16 cellular contexts compared by ENCODE assay signal in the genomic region with DNA sequence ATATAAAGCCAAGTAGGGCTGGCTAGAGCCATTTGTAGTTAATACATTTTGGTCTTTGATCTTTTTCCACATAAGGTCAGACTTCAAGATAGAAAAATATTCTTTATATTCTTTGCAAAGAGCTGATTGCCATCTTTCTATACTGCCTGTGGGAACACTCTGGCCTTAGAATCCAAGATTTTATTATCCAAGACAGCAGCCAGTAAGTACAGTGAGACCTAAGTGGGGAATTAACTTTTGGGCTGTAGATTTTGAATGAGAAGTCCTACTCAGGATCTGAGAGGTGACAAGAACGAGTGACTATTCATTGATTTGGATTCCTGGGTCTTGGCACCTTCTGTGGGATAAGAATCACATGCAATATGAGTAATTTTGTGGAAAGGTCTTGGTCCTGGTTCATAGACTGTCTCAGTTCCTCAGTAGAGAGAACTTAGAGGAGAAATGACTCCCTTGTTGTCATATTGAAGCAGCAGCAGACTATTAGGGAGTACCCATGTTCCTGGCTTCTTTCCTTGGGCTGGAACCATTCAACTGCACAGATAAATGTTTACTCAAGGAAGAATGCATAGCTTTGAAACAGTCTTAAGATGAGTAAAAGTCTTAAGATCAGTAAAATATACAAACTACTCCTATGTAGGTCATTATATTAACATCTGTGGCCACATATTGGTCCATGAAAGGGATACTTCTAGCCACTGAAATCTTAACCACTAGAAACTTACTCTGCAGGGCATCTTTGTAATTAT.
DNase-seq lines count a peak whose midpoint lies in the region; ATAC-seq and TF ChIP-seq lines count a peak whose summit lies in the region.
"Had no signal": no experiment of that assay in that cellular context is flagged by ENCODE, and none has a peak within 500 bp of the region (broad histone marks: within the 10 kb centered on the region; RNA-seq: fewer than 3 reads in every experiment).

No MANE protein-coding gene starts in this region.

- H3K36me3 ChIP-seq in SK-N-MC (ENCODE audit: insufficient read depth, low read length) = no peaks in the 10 kb centered on the region
- no peaks in the 10 kb centered on the region for H3K36me3 ChIP-seq in gastroesophageal sphincter
- H3K36me3 ChIP-seq in rectal smooth muscle tissue (ENCODE audit: control insufficient read depth, insufficient read depth, low read length) = no peaks in the 10 kb centered on the region
- H3K36me3 ChIP-seq: spleen, tibial artery had no signal

- TF ChIP-seq CTCF in gastroesophageal sphincter (IDR thresholded peaks at IDR 0.05) = no peak

- no peaks in the 10 kb centered on the region for H3K27me3 Mint-ChIP-seq in naive thymus-derived CD8-positive, alpha-beta T cell
- H3K27me3 Mint-ChIP-seq: activated CD4-positive, alpha-beta T cell treated with anti-CD3 and anti-CD28 coated beads for 36 hours had no signal

- POLR2A ChIA-PET in naive thymus-derived CD8-positive, alpha-beta T cell (lab: Charles Lee) = no interaction called here

- no peak for TF ChIP-seq EP300 in gastroesophageal sphincter (IDR thresholded peaks at IDR 0.05)

- H3K9me3 Mint-ChIP-seq in naive thymus-derived CD8-positive, alpha-beta T cell = no peaks in the 10 kb centered on the region
- H3K9me3 Mint-ChIP-seq: activated T-cell treated with anti-CD3 and anti-CD28 coated beads, Interleukin-2, amount 50 U/mL, for 4 hours; T-helper 1 cell treated with Interleukin-12 subunit alpha and Interleukin-12 subunit beta and Interleukin-4 antibody, amounts not matched to agents 30 μg/mL and 1 μg/mL, for 36 hours had no signal

- peaks cover 4 to 5% (median 4%) of the 10 kb centered on the region in 3 donors for H3K36me3 Mint-ChIP-seq in naive thymus-derived CD8-positive, alpha-beta T cell

- H3K9me3 ChIP-seq in SK-N-MC (ENCODE audit: low read depth, low read length) (no peaks in the 10 kb centered on the region), gastroesophageal sphincter (no peaks in the 10 kb centered on the region)
- H3K9me3 ChIP-seq: spleen, tibial artery had no signal

- H3K27me3 ChIP-seq in gastroesophageal sphincter (no peaks in the 10 kb centered on the region), rectal smooth muscle tissue (ENCODE audit: control insufficient read depth, insufficient read depth, low read length) (no peaks in the 10 kb centered on the region)
- H3K27me3 ChIP-seq: spleen, tibial artery had no signal

- no peak for TF ChIP-seq POLR2A in gastroesophageal sphincter (IDR thresholded peaks at IDR 0.05)

- 14 to 43% methylated on average over 1 of the region's 1 CpG for WGBS in gastroesophageal sphincter (ENCODE audit: low coverage in 1 of 2), 2 donors

- H3K4me3 Mint-ChIP-seq in naive thymus-derived CD8-positive, alpha-beta T cell = no peak overlapping the region
- H3K4me3 Mint-ChIP-seq: activated CD4-positive, alpha-beta T cell treated with anti-CD3 and anti-CD28 coated beads for 36 hours; activated T-cell treated with anti-CD3 and anti-CD28 coated beads, Interleukin-2, amount 50 U/mL, for 4 hours; T-helper 1 cell treated with Interleukin-12 subunit alpha and Interleukin-12 subunit beta and Interleukin-4 antibody, amounts not matched to agents 30 μg/mL and 1 μg/mL, for 36 hours had no signal

- no peak for ATAC-seq in gastroesophageal sphincter
- ATAC-seq in naive thymus-derived CD8-positive, alpha-beta T cell = no peak
- ATAC-seq: activated CD4-positive, alpha-beta T cell treated with anti-CD3 and anti-CD28 coated beads for 36 hours; activated T-cell treated with anti-CD3 and anti-CD28 coated beads, Interleukin-2, amount 50 U/mL, for 4 hours had no signal

- H3K27ac ChIP-seq in SK-N-MC (0 out of 2 replicates have a peak overlapping the region, but pooled peaks have one; percentile 11), gastroesophageal sphincter (peak overlapping the region; percentile 58 to 66 (median 62)), rectal smooth muscle tissue (ENCODE audit: low read depth, low read length) (peak overlapping the region; percentile 67)
- H3K27ac ChIP-seq: RWPE1, spleen, tibial artery had no signal

- peaks cover 5 to 83% (median 9%) of the 10 kb centered on the region in 3 donors for H3K4me1 ChIP-seq in gastroesophageal sphincter
- H3K4me1 ChIP-seq in rectal smooth muscle tissue (ENCODE audit: control insufficient read depth, insufficient read depth, low read length) = peaks cover 35% of the 10 kb centered on the region

- DNase-seq in AG20443 (ENCODE audit: low spot score) (peak; percentile 7), SK-N-MC (ENCODE audit: low read depth, low spot score) (no peak), AML-193 (lab: John Stamatoyannopoulos, UW) (no peak), NCI-H82 treated with DMSO at 0.1 percent for 48 hours (lab: John Stamatoyannopoulos, UW; ENCODE audit: unreplicated experiment) (no peak), cerebellar nuclear complex (lab: John Stamatoyannopoulos, UW) (no peak)
- DNase-seq in naive thymus-derived CD8-positive, alpha-beta T cell = no peak
- DNase-seq: activated CD4-positive, alpha-beta T cell treated with anti-CD3 and anti-CD28 coated beads for 36 hours; activated T-cell treated with anti-CD3 and anti-CD28 coated beads, Interleukin-2, amount 50 U/mL, for 4 hours; glutamatergic neuron; KBM-7; spleen; tibial artery had no signal

- H3K4me1 Mint-ChIP-seq in naive thymus-derived CD8-positive, alpha-beta T cell = no peaks in the 10 kb centered on the region
- H3K4me1 Mint-ChIP-seq: activated CD4-positive, alpha-beta T cell treated with anti-CD3 and anti-CD28 coated beads for 36 hours had no signal

- no peak overlapping the region for H3K9ac ChIP-seq in SK-N-MC (ENCODE audit: insufficient read length)
- H3K9ac ChIP-seq in rectal smooth muscle tissue (ENCODE audit: low read length) = no peak overlapping the region

- H3K27ac Mint-ChIP-seq in naive thymus-derived CD8-positive, alpha-beta T cell = no peak overlapping the region
- H3K27ac Mint-ChIP-seq: activated CD4-positive, alpha-beta T cell treated with anti-CD3 and anti-CD28 coated beads for 36 hours; T-helper 1 cell treated with Interleukin-12 subunit alpha and Interleukin-12 subunit beta and Interleukin-4 antibody, amounts not matched to agents 30 μg/mL and 1 μg/mL, for 36 hours had no signal

- H3K4me3 ChIP-seq in SK-N-MC (no peak overlapping the region), gastroesophageal sphincter (no peak overlapping the region), rectal smooth muscle tissue (ENCODE audit: low read length) (no peak overlapping the region)
- H3K4me3 ChIP-seq: spleen, tibial artery had no signal

Comparison
In these comparisons a context has a peak if more than half of its experiments do, and no peak if none do; other contexts are left out.
1. H3K27ac ChIP-seq: peak in every context shown above with its lines; median percentile 67 in rectal smooth muscle tissue; 62 in gastroesophageal sphincter; 11 in SK-N-MC.